In the genomic region with DNA sequence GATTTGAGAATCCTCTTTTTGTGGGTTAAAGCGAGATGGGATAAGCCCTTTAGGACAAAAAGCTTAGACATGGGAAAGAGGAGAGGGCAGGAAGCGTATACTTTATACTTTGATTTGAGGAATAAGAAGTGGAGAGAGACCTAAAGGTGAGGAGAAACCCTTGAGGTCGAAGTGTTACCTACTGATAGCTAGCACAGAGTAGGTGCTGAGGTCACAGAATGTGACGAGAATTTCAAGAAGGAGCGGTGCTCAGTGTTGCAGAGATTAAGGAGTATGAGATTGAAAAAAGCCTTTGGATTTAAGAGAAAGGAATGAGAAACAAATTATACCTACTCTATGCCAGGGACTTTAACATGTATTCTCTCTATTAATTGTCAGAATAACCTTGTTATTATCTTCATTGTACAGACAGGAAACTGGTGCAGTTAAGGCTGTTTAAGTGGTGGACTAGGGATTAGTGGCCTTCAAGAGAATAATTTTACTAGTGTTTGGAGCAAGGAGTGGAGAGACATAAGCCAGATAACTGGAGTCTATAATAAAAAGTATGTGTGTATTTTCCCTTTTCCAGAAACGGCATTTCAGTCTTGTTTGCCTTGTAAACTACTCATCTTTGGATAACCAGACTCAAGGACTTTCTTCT, we compare ENCODE assay signal across 1 cellular context.
TF ChIP-seq lines count a peak whose summit lies in the region.

No MANE protein-coding gene starts in this region.

TF ChIP-seq in K562, 482 proteins besides CTCF, POLR2A, EP300 and RAD21:
- TF ChIP-seq ARID1B (IDR thresholded peaks at IDR 0.05) (0 out of 2 replicates have a peak, but pooled peaks have one; percentile 9), ETV1 (tag; conservative IDR thresholded peaks at IDR 0.05; ENCODE audit: low read depth) (0 out of 2 replicates have a peak, but pooled peaks have one; percentile 8), TCF3 (CRISPR knock-in tag; IDR thresholded peaks at IDR 0.05) (peak; percentile 50), CREBBP (IDR thresholded peaks at IDR 0.05; ENCODE audit: low read depth, low read length) (no peak), SOX6 (IDR thresholded peaks at IDR 0.05) (0 out of 2 replicates have a peak, but pooled peaks have one; percentile 8), THAP12 (CRISPR knock-in tag; IDR thresholded peaks at IDR 0.05) (no peak), SPI1 (IDR thresholded peaks at IDR 0.05; ENCODE audit: borderline replicate concordance, low read depth, low read length) (no peak), KLF13 (tag; IDR thresholded peaks at IDR 0.05; ENCODE audit: borderline replicate concordance, low read depth) (no peak), SMARCA4 (IDR thresholded peaks at IDR 0.05) (0 out of 2 replicates have a peak, but pooled peaks have one; percentile 12), ZNF253 (CRISPR knock-in tag; conservative IDR thresholded peaks at IDR 0.05) (0 out of 2 replicates have a peak, but pooled peaks have one; percentile 45), MLLT1 (IDR thresholded peaks at IDR 0.05) (peak in 1 of 2 experiments; percentile 17; a peak in 1 of 4 replicates), TAL1 (IDR thresholded peaks at IDR 0.05) (peak; percentile 14; the same call in 1 of the 2 replicates), CBFA2T3 (IDR thresholded peaks at IDR 0.05) (peak; percentile 46), ZKSCAN1 (IDR thresholded peaks at IDR 0.05; ENCODE audit: low read depth, low read length) (peak; percentile 84; the same call in 1 of the 2 replicates), ZKSCAN3 (CRISPR knock-in tag; IDR thresholded peaks at IDR 0.05) (no peak), ZNF224 (CRISPR knock-in tag; IDR thresholded peaks at IDR 0.05) (no peak), ZBTB8A (IDR thresholded peaks at IDR 0.05; ENCODE audit: partially characterized antibody) (no peak), FOXM1 (IDR thresholded peaks at IDR 0.05; ENCODE audit: low read depth) (no peak), FOXM1 (CRISPR knock-in tag; IDR thresholded peaks at IDR 0.05; ENCODE audit: low read depth) (no peak), HMBOX1 (IDR thresholded peaks at IDR 0.05) (peak; percentile 43; the same call in 1 of the 2 replicates), KDM1A (IDR thresholded peaks at IDR 0.05) (peak; percentile 78 to 87)
